ENCODE assay signal across 19 cellular contexts in genomic region chr3:72452745-72453144, GRCh38.
"Had no signal": no experiment of that assay in that cellular context is flagged by ENCODE, and none has a peak within 500 bp of the region (broad histone marks: within the 10 kb centered on the region; RNA-seq: fewer than 3 reads in every experiment).

No MANE protein-coding gene starts in this region.

- H3K36me3 Mint-ChIP-seq: naive thymus-derived CD8-positive, alpha-beta T cell had no signal

- H3K4me3 Mint-ChIP-seq: naive thymus-derived CD8-positive, alpha-beta T cell had no signal

- H3K4me3 ChIP-seq: dorsolateral prefrontal cortex, esophagus muscularis mucosa, gastrocnemius medialis, heart right ventricle, left ventricle myocardium inferior, lung, sigmoid colon, skin epidermis, stomach, thoracic aorta, transverse colon had no signal

- H3K27ac Mint-ChIP-seq: naive thymus-derived CD8-positive, alpha-beta T cell had no signal

- ATAC-seq: gastrocnemius medialis; heart right ventricle; naive thymus-derived CD8-positive, alpha-beta T cell had no signal

- H3K27me3 ChIP-seq: dorsolateral prefrontal cortex, esophagus muscularis mucosa, gastrocnemius medialis, neutrophil, sigmoid colon, stomach, transverse colon had no signal

- H3K36me3 ChIP-seq: esophagus muscularis mucosa, gastrocnemius medialis, heart right ventricle, left ventricle myocardium inferior, neutrophil, sigmoid colon, stomach, thoracic aorta, transverse colon had no signal

- H3K27ac ChIP-seq: dorsolateral prefrontal cortex, esophagus muscularis mucosa, gastrocnemius medialis, heart right ventricle, left ventricle myocardium inferior, neutrophil, sigmoid colon, skin epidermis, stomach, thoracic aorta had no signal

- H3K4me1 ChIP-seq: gastrocnemius medialis, left ventricle myocardium inferior, sigmoid colon had no signal

- DNase-seq: cortex of kidney; dorsolateral prefrontal cortex; effector CD8-positive, alpha-beta T cell; gastrocnemius medialis; heart right ventricle; islet precursor cell; left ventricle myocardium inferior; naive thymus-derived CD8-positive, alpha-beta T cell; posterior cingulate gyrus; sigmoid colon; stimulated activated naive CD4-positive, alpha-beta T cell; stomach; substantia nigra; transverse colon had no signal

- H3K9me3 Mint-ChIP-seq: naive thymus-derived CD8-positive, alpha-beta T cell had no signal
